In the genomic region with DNA sequence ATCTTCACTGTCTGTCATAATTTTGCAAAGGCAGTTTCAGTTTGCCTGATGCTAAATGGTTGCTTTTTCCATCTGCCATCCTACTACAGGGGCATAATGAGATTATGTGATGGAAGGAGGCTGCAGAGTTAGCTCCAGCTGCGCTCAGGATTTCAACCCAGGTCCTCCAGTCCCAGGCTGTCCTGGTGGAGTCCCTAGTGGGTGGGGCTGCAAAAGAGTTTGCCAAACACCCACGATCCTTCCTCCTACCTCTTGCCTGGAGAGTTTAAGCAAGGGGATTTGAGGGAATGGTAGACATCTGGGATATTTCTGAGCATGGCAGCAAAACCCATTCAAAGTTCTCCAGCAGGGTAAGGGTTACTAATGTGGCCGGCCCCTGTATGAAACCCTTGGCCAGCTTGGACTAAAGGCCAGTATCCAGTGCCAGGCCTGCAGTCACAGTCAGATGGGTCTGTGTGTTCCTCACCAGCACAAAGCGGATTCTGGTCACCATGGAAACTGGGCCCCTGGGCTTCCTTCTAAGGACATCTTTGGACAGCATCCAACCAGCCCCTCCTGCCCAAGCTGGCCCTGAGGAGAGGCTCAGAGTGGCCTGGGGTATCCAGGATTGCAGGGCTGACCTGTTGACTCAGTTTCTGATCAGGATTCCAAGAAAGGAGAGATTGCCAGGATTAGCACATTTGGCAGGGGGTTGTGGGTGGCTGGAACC, we compare ENCODE assay signal across 1 cellular context.
TF ChIP-seq lines count a peak whose summit lies in the region.

No MANE protein-coding gene starts in this region.

TF ChIP-seq in K562, 482 proteins besides CTCF, POLR2A, EP300 and RAD21 (continued from another document):
- TF ChIP-seq, protein P1, sequence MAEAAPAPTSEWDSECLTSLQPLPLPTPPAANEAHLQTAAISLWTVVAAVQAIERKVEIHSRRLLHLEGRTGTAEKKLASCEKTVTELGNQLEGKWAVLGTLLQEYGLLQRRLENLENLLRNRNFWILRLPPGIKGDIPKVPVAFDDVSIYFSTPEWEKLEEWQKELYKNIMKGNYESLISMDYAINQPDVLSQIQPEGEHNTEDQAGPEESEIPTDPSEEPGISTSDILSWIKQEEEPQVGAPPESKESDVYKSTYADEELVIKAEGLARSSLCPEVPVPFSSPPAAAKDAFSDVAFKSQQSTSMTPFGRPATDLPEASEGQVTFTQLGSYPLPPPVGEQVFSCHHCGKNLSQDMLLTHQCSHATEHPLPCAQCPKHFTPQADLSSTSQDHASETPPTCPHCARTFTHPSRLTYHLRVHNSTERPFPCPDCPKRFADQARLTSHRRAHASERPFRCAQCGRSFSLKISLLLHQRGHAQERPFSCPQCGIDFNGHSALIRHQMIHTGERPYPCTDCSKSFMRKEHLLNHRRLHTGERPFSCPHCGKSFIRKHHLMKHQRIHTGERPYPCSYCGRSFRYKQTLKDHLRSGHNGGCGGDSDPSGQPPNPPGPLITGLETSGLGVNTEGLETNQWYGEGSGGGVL (CRISPR knock-in tag; IDR thresholded peaks at IDR 0.05), result no peak
- no peak for TF ChIP-seq NEUROD1 (IDR thresholded peaks at IDR 0.05; ENCODE audit: borderline replicate concordance, low read depth, low read length, partially characterized antibody)
- no peak for TF ChIP-seq ZKSCAN1 (IDR thresholded peaks at IDR 0.05; ENCODE audit: low read depth, low read length)
- TF ChIP-seq ZNF589 (CRISPR knock-in tag; IDR thresholded peaks at IDR 0.05; ENCODE audit: low read depth), result 0 out of 2 replicates have a peak, but pooled peaks have one; percentile 28
- no peak for TF ChIP-seq RBBP5 (IDR thresholded peaks at IDR 0.05; ENCODE audit: borderline replicate concordance, insufficient read depth, low read length, poor library complexity, severe bottlenecking)
- TF ChIP-seq SIRT6 (IDR thresholded peaks at IDR 0.05; ENCODE audit: low read depth, low read length), result no peak
- no peak for TF ChIP-seq PTTG1 (tag; IDR thresholded peaks at IDR 0.05; ENCODE audit: low read depth)
- TF ChIP-seq, protein P2, sequence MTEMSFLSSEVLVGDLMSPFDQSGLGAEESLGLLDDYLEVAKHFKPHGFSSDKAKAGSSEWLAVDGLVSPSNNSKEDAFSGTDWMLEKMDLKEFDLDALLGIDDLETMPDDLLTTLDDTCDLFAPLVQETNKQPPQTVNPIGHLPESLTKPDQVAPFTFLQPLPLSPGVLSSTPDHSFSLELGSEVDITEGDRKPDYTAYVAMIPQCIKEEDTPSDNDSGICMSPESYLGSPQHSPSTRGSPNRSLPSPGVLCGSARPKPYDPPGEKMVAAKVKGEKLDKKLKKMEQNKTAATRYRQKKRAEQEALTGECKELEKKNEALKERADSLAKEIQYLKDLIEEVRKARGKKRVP (CRISPR knock-in tag; IDR thresholded peaks at IDR 0.05), result no peak
- TF ChIP-seq RBM34 (IDR thresholded peaks at IDR 0.05; ENCODE audit: borderline replicate concordance, insufficient read depth, low read length), result no peak
- no peak for TF ChIP-seq ZBTB1 (CRISPR knock-in tag; IDR thresholded peaks at IDR 0.05; ENCODE audit: borderline replicate concordance, low read depth)
- TF ChIP-seq MED1 (CRISPR knock-in tag; IDR thresholded peaks at IDR 0.05; ENCODE audit: borderline replicate concordance), result no peak
